In genomic region chr11:63871962-63872832, GRCh38 we compare ENCODE assay signal across 2 cellular contexts.
TF ChIP-seq lines count a peak whose summit lies in the region.

No MANE protein-coding gene starts in this region.

TF ChIP-seq in Ishikawa, 13 proteins besides CTCF, POLR2A, EP300 and RAD21 (continued from another document):
- TF ChIP-seq REST (IDR thresholded peaks at IDR 0.05; ENCODE audit: low read depth) (no peak), ZBTB7A (IDR thresholded peaks at IDR 0.05; ENCODE audit: low read depth) (no peak), MAX (IDR thresholded peaks at IDR 0.05) (peak; percentile 28; the same call in 1 of the 2 replicates), CEBPB (IDR thresholded peaks at IDR 0.05) (peak; percentile 98)

TF ChIP-seq in SK-N-SH, 30 proteins besides CTCF, POLR2A, EP300 and RAD21 (continued from another document):
- TF ChIP-seq, protein P1, sequence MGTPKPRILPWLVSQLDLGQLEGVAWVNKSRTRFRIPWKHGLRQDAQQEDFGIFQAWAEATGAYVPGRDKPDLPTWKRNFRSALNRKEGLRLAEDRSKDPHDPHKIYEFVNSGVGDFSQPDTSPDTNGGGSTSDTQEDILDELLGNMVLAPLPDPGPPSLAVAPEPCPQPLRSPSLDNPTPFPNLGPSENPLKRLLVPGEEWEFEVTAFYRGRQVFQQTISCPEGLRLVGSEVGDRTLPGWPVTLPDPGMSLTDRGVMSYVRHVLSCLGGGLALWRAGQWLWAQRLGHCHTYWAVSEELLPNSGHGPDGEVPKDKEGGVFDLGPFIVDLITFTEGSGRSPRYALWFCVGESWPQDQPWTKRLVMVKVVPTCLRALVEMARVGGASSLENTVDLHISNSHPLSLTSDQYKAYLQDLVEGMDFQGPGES (IDR thresholded peaks at IDR 0.05; ENCODE audit: low read depth, low read length) = no peak
- TF ChIP-seq JUND (IDR thresholded peaks at IDR 0.05) (no peak; the same call in 1 of the 2 replicates), RCOR1 (IDR thresholded peaks at IDR 0.05; ENCODE audit: low read length) (peak; percentile 68), TCF12 (IDR thresholded peaks at IDR 0.05) (peak; percentile 58), MAX (IDR thresholded peaks at IDR 0.05; ENCODE audit: low read depth) (peak; percentile 25; the same call in 1 of the 2 replicates), MXI1 (IDR thresholded peaks at IDR 0.05; ENCODE audit: low read depth, low read length) (peak; percentile 84; the same call in 1 of the 2 replicates), SMC3 (IDR thresholded peaks at IDR 0.05; ENCODE audit: low read depth, low read length) (peak; percentile 43; the same call in 1 of the 2 replicates), CHD2 (IDR thresholded peaks at IDR 0.05; ENCODE audit: low read length, partially characterized antibody) (peak; percentile 59), SIN3A (IDR thresholded peaks at IDR 0.05; ENCODE audit: borderline replicate concordance, low read depth, low read length) (peak; percentile 46; the same call in 1 of the 2 replicates)
TF ChIP-seq in SK-N-SH: peak in this region for 10.
